Comparison of ENCODE assay signal across 14 cellular contexts in the genomic region with DNA sequence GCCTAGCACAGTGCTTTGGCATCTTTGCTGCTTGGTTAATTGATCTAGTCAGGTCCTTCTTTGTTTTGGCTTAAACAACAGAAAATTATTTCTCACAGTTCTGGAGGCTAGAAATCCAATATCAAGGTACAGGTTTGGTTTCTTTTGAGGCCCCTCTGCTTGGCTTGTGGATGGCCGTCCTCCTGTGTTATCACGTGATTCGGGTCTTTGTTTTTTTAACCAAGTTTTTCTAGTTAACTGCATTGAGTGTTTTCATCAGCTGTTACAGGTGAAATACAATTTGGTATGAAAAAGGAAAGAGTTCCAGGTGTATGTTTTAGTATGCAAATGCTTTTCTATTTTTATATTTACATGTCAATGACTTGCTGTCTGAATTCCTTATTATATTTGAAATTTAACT. TPM values are rescaled to one million over a fixed set of nuclear protein-coding genes. Genes with fewer than 3 reads are reported as not detected.
DNase-seq lines count a peak whose midpoint lies in the region; ATAC-seq and TF ChIP-seq lines count a peak whose summit lies in the region.
"Had no signal": no experiment of that assay in that cellular context is flagged by ENCODE, and none has a peak within 500 bp of the region (broad histone marks: within the 10 kb centered on the region; RNA-seq: fewer than 3 reads in every experiment).

No MANE protein-coding gene starts in this region.

- POLR2A ChIA-PET in CD8-positive, alpha-beta T cell (lab: Charles Lee): no interaction called here

- peak overlapping the region; percentile 23 for H3K4me3 Mint-ChIP-seq in CD8-positive, alpha-beta T cell
- H3K4me3 Mint-ChIP-seq in IgD-negative memory B cell: peak overlapping the region; percentile 51 to 86 (median 82)
- peak overlapping the region; percentile 50 for H3K4me3 Mint-ChIP-seq in neural crest cell
- H3K4me3 Mint-ChIP-seq: activated naive CD4-positive, alpha-beta T cell treated with anti-CD3 and anti-CD28 coated beads for 36 hours had no signal

- no peak overlapping the region for H3K4me3 ChIP-seq in CD8-positive, alpha-beta T cell (ENCODE audit: low read depth, low read length)
- H3K4me3 ChIP-seq in endocrine pancreas (ENCODE audit: control insufficient read depth, insufficient read depth, low read length): peak overlapping the region; percentile 79
- H3K4me3 ChIP-seq: ovary had no signal

- no peak for DNase-seq in CD8-positive, alpha-beta T cell
- DNase-seq in neural crest cell (ENCODE audit: low read depth, low spot score) (no peak), NCI-H187 (lab: John Stamatoyannopoulos, UW) (no peak), DMS53 treated with DMSO at 0.1 percent for 48 hours (lab: John Stamatoyannopoulos, UW; ENCODE audit: unreplicated experiment) (no peak), HuH-7.5 (ENCODE audit: low spot score) (no peak)
- DNase-seq: activated naive CD4-positive, alpha-beta T cell treated with anti-CD3 and anti-CD28 coated beads for 36 hours; Calu3; left colon; ovary; stimulated activated naive CD4-positive, alpha-beta T cell treated with Interleukin-2 at 50 U/mL for 16 hours had no signal

- H3K36me3 ChIP-seq in CD8-positive, alpha-beta T cell (ENCODE audit: insufficient read depth, low read length): no peaks in the 10 kb centered on the region
- H3K36me3 ChIP-seq in endocrine pancreas (ENCODE audit: control insufficient read depth, insufficient read depth, low read length): no peaks in the 10 kb centered on the region
- H3K36me3 ChIP-seq: ovary had no signal

- no peaks in the 10 kb centered on the region for H3K9me3 ChIP-seq in CD8-positive, alpha-beta T cell (ENCODE audit: low read length)
- no peaks in the 10 kb centered on the region for H3K9me3 ChIP-seq in endocrine pancreas (ENCODE audit: control insufficient read depth, low read length)
- H3K9me3 ChIP-seq: ovary had no signal

- TF ChIP-seq CTCF in CD8-positive, alpha-beta T cell (IDR thresholded peaks at IDR 0.05): no peak
- TF ChIP-seq CTCF in neural crest cell (conservative IDR thresholded peaks at IDR 0.05): no peak

- H3K9ac ChIP-seq in endocrine pancreas (ENCODE audit: control insufficient read depth, insufficient read depth, low read length): no peak overlapping the region

- no peaks in the 10 kb centered on the region for H3K27me3 Mint-ChIP-seq in CD8-positive, alpha-beta T cell (ENCODE audit: low read depth)
- H3K27me3 Mint-ChIP-seq in IgD-negative memory B cell (no peaks in the 10 kb centered on the region), neural crest cell (ENCODE audit: low read depth) (peaks cover 4% of the 10 kb centered on the region)
- H3K27me3 Mint-ChIP-seq: activated CD4-positive, alpha-beta T cell treated with anti-CD3 and anti-CD28 coated beads, Interleukin-2, amount 10 ng/mL, durations not matched to agents 24 days and 14 days had no signal

- intact Hi-C loops in CD8-positive, alpha-beta T cell (cut with DNase I, micrococcal nuclease): no loop called here

- H3K27ac ChIP-seq in CD8-positive, alpha-beta T cell (ENCODE audit: low read depth, low read length): no peak overlapping the region
- H3K27ac ChIP-seq: ovary had no signal

- no peak overlapping the region for H3K27ac Mint-ChIP-seq in CD8-positive, alpha-beta T cell
- H3K27ac Mint-ChIP-seq in IgD-negative memory B cell (peak overlapping the region in 2 of 3 donors; percentile 44 to 77), neural crest cell (ENCODE audit: unreplicated experiment) (no peak overlapping the region)
- H3K27ac Mint-ChIP-seq: activated naive CD4-positive, alpha-beta T cell treated with anti-CD3 and anti-CD28 coated beads for 36 hours had no signal

- no peaks in the 10 kb centered on the region for H3K9me3 Mint-ChIP-seq in CD8-positive, alpha-beta T cell
- H3K9me3 Mint-ChIP-seq in IgD-negative memory B cell: no peaks in the 10 kb centered on the region
- H3K9me3 Mint-ChIP-seq in neural crest cell: peaks cover 5% of the 10 kb centered on the region
- H3K9me3 Mint-ChIP-seq: activated CD4-positive, alpha-beta T cell treated with anti-CD3 and anti-CD28 coated beads, Interleukin-2, amount 10 ng/mL, durations not matched to agents 24 days and 14 days; activated naive CD4-positive, alpha-beta T cell treated with anti-CD3 and anti-CD28 coated beads for 36 hours had no signal

- H3K36me3 Mint-ChIP-seq in CD8-positive, alpha-beta T cell: peaks cover 6% of the 10 kb centered on the region
- H3K36me3 Mint-ChIP-seq in IgD-negative memory B cell (peaks cover 8% of the 10 kb centered on the region), neural crest cell (ENCODE audit: low read depth) (peaks cover 5% of the 10 kb centered on the region)

- CTCF ChIA-PET in CD8-positive, alpha-beta T cell (lab: Charles Lee): no interaction called here

- peaks cover 80% of the 10 kb centered on the region for H3K4me1 Mint-ChIP-seq in CD8-positive, alpha-beta T cell (ENCODE audit: low read depth)
- H3K4me1 Mint-ChIP-seq in IgD-negative memory B cell (peaks cover 51 to 69% (median 59%) of the 10 kb centered on the region in 3 donors), neural crest cell (peaks cover 68% of the 10 kb centered on the region)

- ATAC-seq in CD8-positive, alpha-beta T cell: no peak
- ATAC-seq in HG03432 (IDR thresholded peaks at IDR 0.05; ENCODE audit: unreplicated experiment): no peak
- ATAC-seq: left colon had no signal

- peaks cover 35% of the 10 kb centered on the region for H3K4me1 ChIP-seq in CD8-positive, alpha-beta T cell (ENCODE audit: insufficient read depth, low read length)
- H3K4me1 ChIP-seq in endocrine pancreas (ENCODE audit: control insufficient read depth, insufficient read depth, low read length): peaks cover 31% of the 10 kb centered on the region

- H3K27me3 ChIP-seq in CD8-positive, alpha-beta T cell (ENCODE audit: insufficient read depth, low read length): no peaks in the 10 kb centered on the region
- H3K27me3 ChIP-seq in endocrine pancreas (ENCODE audit: control insufficient read depth, insufficient read depth, low read length): no peaks in the 10 kb centered on the region
- H3K27me3 ChIP-seq: ovary had no signal

RNA-seq across cellular contexts. Expression of a gene that starts 2.8 kb away (rescaled TPM):
- total RNA-seq in CD8-positive, alpha-beta T cell: 1 to 10 TPM; 6.5 to 7.6 TPM
- 3.4 TPM for polyA plus RNA-seq in IgD-negative memory B cell
- total RNA-seq in neural crest cell: 26.0 and 27.4 TPM in 2 replicates

Comparison
In these comparisons a context has a peak if more than half of its experiments do, and no peak if none do; other contexts are left out.
1. H3K27ac Mint-ChIP-seq: peak in IgD-negative memory B cell (2 of 3); none in CD8-positive, alpha-beta T cell (single experiment) and neural crest cell (single experiment).
2. H3K4me3 Mint-ChIP-seq: peak in every context shown above with its lines; median percentile 82 in IgD-negative memory B cell; 50 in neural crest cell; 23 in CD8-positive, alpha-beta T cell.